Comparison of ENCODE assay signal across 8 cellular contexts in genomic region chr6:158213925-158214674, GRCh38. TPM values are rescaled to one million over a fixed set of nuclear protein-coding genes. Genes with fewer than 3 reads are reported as not detected.
A peak's percentile ranks its signal among the peaks of the same experiment; 100 is the strongest.
DNase-seq lines count a peak whose midpoint lies in the region; ATAC-seq and TF ChIP-seq lines count a peak whose summit lies in the region.

No MANE protein-coding gene starts in this region.

- H3K4me3 Mint-ChIP-seq in CD4-positive, alpha-beta memory T cell: no peak overlapping the region
- H3K4me3 Mint-ChIP-seq in WTC11: no peak overlapping the region
- no peak overlapping the region for H3K4me3 Mint-ChIP-seq in stimulated activated naive CD8-positive, alpha-beta T cell treated with anti-CD3 and anti-CD28 coated beads, Interleukin-15, amount 100 ng/mL, for 72 hours

- H3K36me3 Mint-ChIP-seq in CD4-positive, alpha-beta memory T cell: no peaks in the 10 kb centered on the region
- H3K36me3 Mint-ChIP-seq in WTC11: peaks cover 13% of the 10 kb centered on the region

- no peak overlapping the region for H3K18ac ChIP-seq in mesenchymal stem cell (ENCODE audit: low read depth in 1 of 2, low read length in 2 of 2)

- CTCF ChIA-PET in CD4-positive, alpha-beta memory T cell (lab: Charles Lee; ENCODE audit: partially characterized antibody): interaction anchor here (0.6 to 3.4 kb wide), 43 partner anchors 8 to 920 kb away, joined by 3 to 36 read pairs (median 4); partner anchors contain the start of genes DYNLT1, RSPH3, SYTL3 and TMEM181
- CTCF ChIA-PET in WTC11 (lab: Charles Lee): interaction anchor here (0.5 to 2.3 kb wide), 60 partner anchors 9 to 961 kb away, joined by 3 to 38 read pairs (median 4); partner anchors contain the start of genes DYNLT1 and RSPH3

- peaks cover 0 to 4% of the 10 kb centered on the region in 2 donors for H3K9me3 ChIP-seq in CD4-positive, alpha-beta memory T cell (ENCODE audit: control insufficient read depth in 1 of 2, low read length in 2 of 2)
- H3K9me3 ChIP-seq in mesenchymal stem cell (ENCODE audit: control insufficient read depth, low read length): no peaks in the 10 kb centered on the region

- no peak overlapping the region for H4K8ac ChIP-seq in mesenchymal stem cell (ENCODE audit: low read length)

- H3K23ac ChIP-seq in mesenchymal stem cell (ENCODE audit: low read length in 2 of 2): no peak overlapping the region

- ATAC-seq in GM19035 (IDR thresholded peaks at IDR 0.05; ENCODE audit: unreplicated experiment) (peak; percentile 91), HG03196 (IDR thresholded peaks at IDR 0.05; ENCODE audit: unreplicated experiment) (peak; percentile 91), WTC11 (peak; percentile 100)
- peak; percentile 97 for ATAC-seq in stimulated activated naive CD8-positive, alpha-beta T cell treated with anti-CD3 and anti-CD28 coated beads, Interleukin-15, amount 100 ng/mL, for 72 hours

- H2AK5ac ChIP-seq in mesenchymal stem cell (ENCODE audit: low read length, severe bottlenecking): no peak overlapping the region

- H3K14ac ChIP-seq in mesenchymal stem cell (ENCODE audit: low read length in 2 of 2): no peak overlapping the region

- no peak overlapping the region for H3K27ac ChIP-seq in CD4-positive, alpha-beta memory T cell (ENCODE audit: low read depth, low read length)
- H3K27ac ChIP-seq in dorsolateral prefrontal cortex: no peak overlapping the region
- H3K27ac ChIP-seq in mesenchymal stem cell (ENCODE audit: low read length, poor library complexity, severe bottlenecking): no peak overlapping the region

- H3K4me2 ChIP-seq in mesenchymal stem cell (ENCODE audit: low read length, poor library complexity, severe bottlenecking): no peak overlapping the region

- H3K9ac ChIP-seq in mesenchymal stem cell (ENCODE audit: low read length): peak overlapping the region; percentile 50

- no peaks in the 10 kb centered on the region for H3K79me1 ChIP-seq in mesenchymal stem cell (replicated peaks; ENCODE audit: low read length, poor library complexity, severe bottlenecking)

- H2BK15ac ChIP-seq in mesenchymal stem cell (ENCODE audit: low read depth, poor library complexity, severe bottlenecking): no peak overlapping the region

- H3K36me3 ChIP-seq in CD4-positive, alpha-beta memory T cell (ENCODE audit: insufficient read depth, low read length): no peaks in the 10 kb centered on the region
- no peaks in the 10 kb centered on the region for H3K36me3 ChIP-seq in mesenchymal stem cell (ENCODE audit: control insufficient read depth in 1 of 2, insufficient read depth in 2 of 2, low read depth in 1 of 2, low read length in 2 of 2)

- H4K91ac ChIP-seq in mesenchymal stem cell (ENCODE audit: low read length): no peak overlapping the region

- no peak overlapping the region for H3K4ac ChIP-seq in mesenchymal stem cell (ENCODE audit: low read depth in 1 of 2, low read length in 2 of 2)

- H3K4me1 ChIP-seq in CD4-positive, alpha-beta memory T cell (ENCODE audit: insufficient read depth, low read length): no peaks in the 10 kb centered on the region
- H3K4me1 ChIP-seq in mesenchymal stem cell (ENCODE audit: control insufficient read depth, insufficient read depth, low read depth, low read length): peaks cover 1% of the 10 kb centered on the region

- H3K9me3 Mint-ChIP-seq in CD4-positive, alpha-beta memory T cell: no peaks in the 10 kb centered on the region
- H3K9me3 Mint-ChIP-seq in WTC11: peaks cover 8% of the 10 kb centered on the region
- H3K9me3 Mint-ChIP-seq in stimulated activated naive CD8-positive, alpha-beta T cell treated with anti-CD3 and anti-CD28 coated beads, Interleukin-15, amount 100 ng/mL, for 72 hours: no peaks in the 10 kb centered on the region

- no peak overlapping the region for H2AFZ ChIP-seq in mesenchymal stem cell (ENCODE audit: low read depth, low read length)

- H3K4me1 Mint-ChIP-seq in CD4-positive, alpha-beta memory T cell: peaks cover 0 to 4% (median 1%) of the 10 kb centered on the region in 4 donors
- H3K4me1 Mint-ChIP-seq in WTC11: no peaks in the 10 kb centered on the region
- H3K4me1 Mint-ChIP-seq in stimulated activated naive CD8-positive, alpha-beta T cell treated with anti-CD3 and anti-CD28 coated beads, Interleukin-15, amount 100 ng/mL, for 72 hours: peaks cover 23% of the 10 kb centered on the region

- H2BK120ac ChIP-seq in mesenchymal stem cell (ENCODE audit: low read depth, low read length): no peak overlapping the region

- DNase-seq in CD4-positive, alpha-beta memory T cell: peak; percentile 42 to 58 (median 55)
- DNase-seq in NCI-H345 (lab: John Stamatoyannopoulos, UW): peak; percentile 74
- peak; percentile 66 for DNase-seq in WTC11 (ENCODE audit: low spot score)
- peak in 9 of 10 donors; percentile 51 to 74 (median 61) for DNase-seq in dorsolateral prefrontal cortex
- DNase-seq in mesenchymal stem cell: peak; percentile 80
- peak; percentile 48 to 55 for DNase-seq in stimulated activated naive CD8-positive, alpha-beta T cell treated with anti-CD3 and anti-CD28 coated beads, Interleukin-15, amount 100 ng/mL, for 72 hours

- 12% methylated on average over 5 of the region's 7 CpGs for WGBS in mesenchymal stem cell

- POLR2A ChIA-PET in CD4-positive, alpha-beta memory T cell (lab: Charles Lee; ENCODE audit: partially characterized antibody): interaction anchor here (0.9 to 1.1 kb wide), 3 partner anchors 77 to 430 kb away, joined by 3 to 4 read pairs (median 3); partner anchors contain the start of gene DYNLT1
- POLR2A ChIA-PET in WTC11 (lab: Charles Lee): interaction anchor here (1.0 kb wide), 1 partner anchor 42 kb away, joined by 3 read pairs; no protein-coding TSS in a partner anchor

- H3K27me3 ChIP-seq in CD4-positive, alpha-beta memory T cell (ENCODE audit: insufficient read depth, low read length): no peaks in the 10 kb centered on the region
- H3K27me3 ChIP-seq in dorsolateral prefrontal cortex: no peaks in the 10 kb centered on the region
- no peaks in the 10 kb centered on the region for H3K27me3 ChIP-seq in mesenchymal stem cell (ENCODE audit: control insufficient read depth in 1 of 2, insufficient read depth in 1 of 2, low read length in 2 of 2)

- TF ChIP-seq CTCF in WTC11 (IDR thresholded peaks at IDR 0.05): no peak
- TF ChIP-seq CTCF in dorsolateral prefrontal cortex (IDR thresholded peaks at IDR 0.05 in 54 of 56, conservative IDR thresholded peaks at IDR 0.05 in 2 of 56; ENCODE audit: low read depth in 1 of 56, partially characterized antibody in 56 of 56): peak; percentile 33 to 89 (median 76)

- no peak overlapping the region for H2BK12ac ChIP-seq in mesenchymal stem cell (ENCODE audit: low read length in 2 of 2)

- no peak overlapping the region for H2BK5ac ChIP-seq in mesenchymal stem cell (ENCODE audit: low read depth, low read length, poor library complexity, severe bottlenecking)

- intact Hi-C loops in CD4-positive, alpha-beta memory T cell (cut with micrococcal nuclease): loop anchor here (1.0 kb wide), 2 partner anchors 391 to 477 kb away; no protein-coding TSS in a partner anchor
- intact Hi-C loops in dorsolateral prefrontal cortex (cut with DNase I): no loop called here

- H3K27me3 Mint-ChIP-seq in CD4-positive, alpha-beta memory T cell: peaks cover 0 to 3% of the 10 kb centered on the region in 2 donors
- 0 out of 2 replicates have a peak, but pooled peaks cover 5% of the 10 kb centered on the region for H3K27me3 Mint-ChIP-seq in WTC11 (ENCODE audit: low read depth)
- peaks cover 2% of the 10 kb centered on the region for H3K27me3 Mint-ChIP-seq in stimulated activated naive CD8-positive, alpha-beta T cell treated with anti-CD3 and anti-CD28 coated beads, Interleukin-15, amount 100 ng/mL, for 72 hours

- H3K4me3 ChIP-seq in CD4-positive, alpha-beta memory T cell (ENCODE audit: low read length in 2 of 2): no peak overlapping the region
- H3K4me3 ChIP-seq in dorsolateral prefrontal cortex (no peak overlapping the region), mesenchymal stem cell (ENCODE audit: insufficient read depth in 1 of 2, low read depth in 1 of 2, low read length in 2 of 2) (no peak overlapping the region)

- peak overlapping the region in 1 of 7 donors; percentile 49 for H3K27ac Mint-ChIP-seq in CD4-positive, alpha-beta memory T cell
- H3K27ac Mint-ChIP-seq in WTC11: no peak overlapping the region
- H3K27ac Mint-ChIP-seq in stimulated activated naive CD8-positive, alpha-beta T cell treated with anti-CD3 and anti-CD28 coated beads, Interleukin-15, amount 100 ng/mL, for 72 hours: no peak overlapping the region

TF ChIP-seq in WTC11, 78 proteins besides CTCF, POLR2A, EP300 and RAD21:
- TF ChIP-seq NR2C2 (CRISPR knock-in tag; IDR thresholded peaks at IDR 0.05) (no peak), ZNF121 (CRISPR knock-in tag; IDR thresholded peaks at IDR 0.05) (peak; percentile 99)
TF ChIP-seq in WTC11: peak in this region for 1.

RNA-seq across cellular contexts. Expression of gene GTF2H5, which starts 46.0 kb away (rescaled TPM):
- 10 to 100 TPM; 11.3 to 12.2 TPM for total RNA-seq in CD4-positive, alpha-beta memory T cell
- 10 to 100 TPM; 25.2 to 25.7 TPM for polyA plus RNA-seq in CD4-positive, alpha-beta memory T cell
- total RNA-seq in WTC11 (2021) (16.0 to 24.7 TPM (median 22.8 TPM) in 3 replicates), dorsolateral prefrontal cortex (10 to 100 TPM; 12.2 to 32.2 (median 24.3) TPM)
- polyA plus RNA-seq in mesenchymal stem cell (2013, experiment 1 of 2): 38.6 TPM
- polyA plus RNA-seq in mesenchymal stem cell (2013, experiment 2 of 2): 42.0 TPM

RNA-seq across cellular contexts. Expression of gene SERAC1, which starts 46.0 kb away (rescaled TPM):
- total RNA-seq in CD4-positive, alpha-beta memory T cell: 1 to 10 TPM; 4.9 to 5.5 TPM
- 1 to 10 TPM; 1.7 to 3.1 TPM for polyA plus RNA-seq in CD4-positive, alpha-beta memory T cell
- 12.5 to 14.1 TPM (median 12.6 TPM) in 3 replicates for total RNA-seq in WTC11 (2021)
- total RNA-seq in dorsolateral prefrontal cortex: 10 to 100 TPM in 116 of 120 experiments, 1 to 10 TPM in 4; 9.5 to 22.3 (median 15.6) TPM
- polyA plus RNA-seq in mesenchymal stem cell (2013, experiment 1 of 2): 3.5 TPM
- polyA plus RNA-seq in mesenchymal stem cell (2013, experiment 2 of 2): 3.6 TPM
